Comparison of ENCODE assay signal across 8 cellular contexts in the genomic region with DNA sequence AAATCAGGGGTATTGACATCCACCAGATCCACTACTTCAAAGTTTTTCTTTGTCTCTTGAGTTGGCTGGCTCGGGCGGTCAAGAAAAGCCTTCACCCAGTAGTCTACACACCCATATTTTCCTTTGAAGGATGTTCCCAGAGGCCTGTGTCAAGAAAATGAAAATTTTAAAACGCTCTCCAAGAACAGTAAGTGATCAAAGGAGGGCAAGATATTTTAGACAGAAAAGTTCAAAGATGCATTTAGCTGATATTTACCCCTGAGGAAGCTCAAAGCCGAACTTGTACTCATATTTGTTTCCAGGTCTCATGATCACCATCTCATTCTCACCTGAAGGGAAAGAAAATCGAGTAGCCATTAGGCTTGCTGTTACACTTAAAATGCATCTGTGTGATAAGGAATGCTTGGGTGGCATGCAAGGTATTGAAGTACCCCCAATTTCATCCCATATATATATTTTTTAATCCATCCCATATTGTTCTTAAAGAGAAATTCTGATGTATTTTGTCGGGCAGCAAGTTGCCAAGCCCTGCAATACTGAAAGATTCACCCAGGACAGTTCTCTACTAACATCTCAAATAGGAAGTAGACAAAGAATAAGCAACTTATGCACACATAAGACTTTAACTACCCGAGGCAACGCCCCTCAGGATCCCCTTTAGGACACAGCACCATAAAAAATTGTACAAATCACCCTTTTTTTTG. TPM values are rescaled to one million over a fixed set of nuclear protein-coding genes. Genes with fewer than 3 reads are reported as not detected.
DNase-seq lines count a peak whose midpoint lies in the region; ATAC-seq, FAIRE-seq and TF ChIP-seq lines count a peak whose summit lies in the region.

No MANE protein-coding gene starts in this region.

- H3K36me3 ChIP-seq in CD8-positive, alpha-beta memory T cell (ENCODE audit: insufficient read depth, low read length): peaks cover 44% of the 10 kb centered on the region
- H3K36me3 ChIP-seq in OCI-LY1 (ENCODE audit: insufficient read depth, low read length) (peaks cover 40% of the 10 kb centered on the region), duodenal mucosa (ENCODE audit: control insufficient read depth in 1 of 2, insufficient read depth in 2 of 2, low read length in 2 of 2) (peaks cover 31 to 35% of the 10 kb centered on the region in 2 donors), neural progenitor cell (peaks cover 17% of the 10 kb centered on the region)

- TF ChIP-seq CTCF in OCI-LY1 (IDR thresholded peaks at IDR 0.05; ENCODE audit: low read length) (no peak), neural progenitor cell (IDR thresholded peaks at IDR 0.05) (no peak)

- H4K20me1 ChIP-seq in OCI-LY1 (ENCODE audit: insufficient read depth, low read length): no peaks in the 10 kb centered on the region
- H4K20me1 ChIP-seq in neural progenitor cell (ENCODE audit: low read depth): peaks cover 48% of the 10 kb centered on the region

- H3K4me1 Mint-ChIP-seq in CD8-positive, alpha-beta memory T cell: peaks cover 59 to 72% (median 70%) of the 10 kb centered on the region in 3 donors
- peaks cover 68% of the 10 kb centered on the region for H3K4me1 Mint-ChIP-seq in neural progenitor cell

- peaks cover 50% of the 10 kb centered on the region for H3K4me1 ChIP-seq in CD8-positive, alpha-beta memory T cell (ENCODE audit: insufficient read depth, low read length)
- H3K4me1 ChIP-seq in OCI-LY1 (ENCODE audit: insufficient read depth, low read length, severe bottlenecking): peaks cover 67% of the 10 kb centered on the region
- H3K4me1 ChIP-seq in duodenal mucosa (ENCODE audit: control insufficient read depth in 1 of 2, insufficient read depth in 2 of 2, low read length in 2 of 2): peaks cover 39 to 52% of the 10 kb centered on the region in 2 donors
- peaks cover 44% of the 10 kb centered on the region for H3K4me1 ChIP-seq in neural progenitor cell

- H3K36me3 Mint-ChIP-seq in CD8-positive, alpha-beta memory T cell: peaks cover 39 to 58% (median 50%) of the 10 kb centered on the region in 3 donors
- H3K36me3 Mint-ChIP-seq in neural progenitor cell: peaks cover 42% of the 10 kb centered on the region

- H3K9me3 ChIP-seq in CD8-positive, alpha-beta memory T cell (ENCODE audit: low read length): no peaks in the 10 kb centered on the region
- no peaks in the 10 kb centered on the region for H3K9me3 ChIP-seq in OCI-LY1 (ENCODE audit: low read length)
- no peaks in the 10 kb centered on the region for H3K9me3 ChIP-seq in duodenal mucosa (ENCODE audit: control insufficient read depth in 1 of 2, low read length in 2 of 2)
- no peaks in the 10 kb centered on the region for H3K9me3 ChIP-seq in neural progenitor cell (ENCODE audit: low read depth)

- peaks cover 0 to 3% of the 10 kb centered on the region in 2 donors for H3K27me3 Mint-ChIP-seq in CD8-positive, alpha-beta memory T cell
- peaks cover 8% of the 10 kb centered on the region for H3K27me3 Mint-ChIP-seq in neural progenitor cell (ENCODE audit: insufficient read depth, low read depth)

- peak overlapping the region; percentile 94 to 99 (median 99) for H3K4me3 Mint-ChIP-seq in CD8-positive, alpha-beta memory T cell
- peak overlapping the region; percentile 98 for H3K4me3 Mint-ChIP-seq in neural progenitor cell

- peak overlapping the region; percentile 92 for H3K27ac ChIP-seq in CD8-positive, alpha-beta memory T cell (ENCODE audit: low read depth, low read length)
- H3K27ac ChIP-seq in OCI-LY1 (ENCODE audit: low read depth, low read length, poor library complexity, severe bottlenecking) (peak overlapping the region; percentile 98), duodenal mucosa (ENCODE audit: low read depth, low read length) (peak overlapping the region; percentile 88), neural progenitor cell (no peak overlapping the region)

- no peak for TF ChIP-seq POLR2A in H54 (IDR thresholded peaks at IDR 0.05; ENCODE audit: low read depth, low read length)

- H3K27ac Mint-ChIP-seq in CD8-positive, alpha-beta memory T cell: peak overlapping the region; percentile 85 to 98 (median 98)
- peak overlapping the region; percentile 89 for H3K27ac Mint-ChIP-seq in neural progenitor cell

- H3K9me2 ChIP-seq in OCI-LY1 (ENCODE audit: low read depth, low read length): no peaks in the 10 kb centered on the region

- H3K4me2 ChIP-seq in OCI-LY1 (ENCODE audit: low read length) (peak overlapping the region; percentile 89), neural progenitor cell (peak overlapping the region; percentile 94)

- peak overlapping the region; percentile 99 for H3K4me3 ChIP-seq in CD8-positive, alpha-beta memory T cell (ENCODE audit: low read length)
- H3K4me3 ChIP-seq in OCI-LY1 (ENCODE audit: low read depth, low read length, poor library complexity, severe bottlenecking) (peak overlapping the region; percentile 99), duodenal mucosa (ENCODE audit: low read depth in 1 of 2, low read length in 2 of 2) (peak overlapping the region; percentile 85 to 91), neural progenitor cell (peak overlapping the region; percentile 85)

- CTCF ChIA-PET in CD8-positive, alpha-beta memory T cell (lab: Charles Lee): interaction anchor here (0.6 to 26.4 kb wide), 3 partner anchors 12 to 146 kb away, joined by 3 to 475 read pairs (median 19); no protein-coding TSS in a partner anchor

- H3K9ac ChIP-seq in OCI-LY1 (ENCODE audit: low read length): peak overlapping the region; percentile 98
- peak overlapping the region; percentile 76 to 97 for H3K9ac ChIP-seq in duodenal mucosa (ENCODE audit: low read depth in 1 of 2, low read length in 2 of 2)
- H3K9ac ChIP-seq in neural progenitor cell: peak overlapping the region; percentile 70

- peaks cover 0 to 5% (median 0%) of the 10 kb centered on the region in 5 donors for H3K9me3 Mint-ChIP-seq in CD8-positive, alpha-beta memory T cell
- H3K9me3 Mint-ChIP-seq in neural progenitor cell: peaks cover 2% of the 10 kb centered on the region

- no peaks in the 10 kb centered on the region for H3K27me3 ChIP-seq in CD8-positive, alpha-beta memory T cell (ENCODE audit: insufficient read depth, low read length, poor library complexity, severe bottlenecking)
- H3K27me3 ChIP-seq in OCI-LY1 (ENCODE audit: insufficient read depth, low read length) (no peaks in the 10 kb centered on the region), duodenal mucosa (ENCODE audit: control insufficient read depth in 1 of 2, insufficient read depth in 2 of 2, low read length in 2 of 2) (no peaks in the 10 kb centered on the region), neural progenitor cell (peaks cover 19% of the 10 kb centered on the region)

- H3F3A ChIP-seq in OCI-LY1 (ENCODE audit: insufficient read depth, low read length): peaks cover 34% of the 10 kb centered on the region
- peaks cover 41% of the 10 kb centered on the region for H3F3A ChIP-seq in neural progenitor cell (ENCODE audit: low read depth)

- ATAC-seq in GM18519 (IDR thresholded peaks at IDR 0.05; ENCODE audit: low FRiP score, unreplicated experiment): no peak
- ATAC-seq in HG03520 (IDR thresholded peaks at IDR 0.05; ENCODE audit: unreplicated experiment): no peak

- H3K79me2 ChIP-seq in OCI-LY1 (ENCODE audit: insufficient read depth, low read length) (peaks cover 27% of the 10 kb centered on the region), neural progenitor cell (ENCODE audit: low read depth) (peaks cover 22% of the 10 kb centered on the region)

- no peak for FAIRE-seq in H54 (lab: Jason Lieb, UNC)

- H2AFZ ChIP-seq in OCI-LY1 (ENCODE audit: low read length) (no peak overlapping the region), neural progenitor cell (replicated peaks) (no peak overlapping the region)

- DNase-seq in CD8-positive, alpha-beta memory T cell: no peak
- DNase-seq in neural progenitor cell (ENCODE audit: low spot score) (no peak), H54 (ENCODE audit: insufficient read length, low spot score) (no peak), anterior cingulate cortex (lab: John Stamatoyannopoulos, UW) (no peak)

- POLR2A ChIA-PET in CD8-positive, alpha-beta memory T cell (lab: Charles Lee): interaction anchor here (1.1 to 11.4 kb wide), 6 partner anchors 10 to 68 kb away, joined by 4 to 229 read pairs (median 16); a partner anchor contains a TSS

RNA-seq across cellular contexts. Expression of a gene that starts 1.1 kb away (rescaled TPM):
- total RNA-seq in CD8-positive, alpha-beta memory T cell: 100 to 1,000 TPM; 167 to 170 TPM
- polyA plus RNA-seq in CD8-positive, alpha-beta memory T cell: 4,579 TPM
- total RNA-seq in neural progenitor cell (ENCODE audit: low replicate concordance): 177 and 213 TPM in 2 replicates

RNA-seq across cellular contexts. Expression of a gene that starts 26.2 kb away (rescaled TPM):
- total RNA-seq in CD8-positive, alpha-beta memory T cell: not detected
- polyA plus RNA-seq in CD8-positive, alpha-beta memory T cell: not detected
- not detected in 2 replicates for total RNA-seq in neural progenitor cell (ENCODE audit: low replicate concordance)

RNA-seq across cellular contexts. Expression of a gene that starts 30.8 kb away (rescaled TPM):
- total RNA-seq in CD8-positive, alpha-beta memory T cell: 10 to 100 TPM; 21.6 to 22.8 TPM
- 103 TPM for polyA plus RNA-seq in CD8-positive, alpha-beta memory T cell
- 11.1 and 12.0 TPM in 2 replicates for total RNA-seq in neural progenitor cell (ENCODE audit: low replicate concordance)

RNA-seq across cellular contexts. Expression of a gene that starts 30.9 kb away (rescaled TPM):
- total RNA-seq in CD8-positive, alpha-beta memory T cell: 1 to 10 TPM; 6.9 to 8.7 TPM
- 0.97 TPM for polyA plus RNA-seq in CD8-positive, alpha-beta memory T cell
- 0.06 and 0.28 TPM in 2 replicates for total RNA-seq in neural progenitor cell (ENCODE audit: low replicate concordance)

RNA-seq across cellular contexts. Expression of a gene that starts 37.5 kb away (rescaled TPM):
- total RNA-seq in CD8-positive, alpha-beta memory T cell: 10 to 100 TPM; 41.8 to 42.6 TPM
- 33.5 TPM for polyA plus RNA-seq in CD8-positive, alpha-beta memory T cell
- 12.5 and 13.6 TPM in 2 replicates for total RNA-seq in neural progenitor cell (ENCODE audit: low replicate concordance)
